In the genomic region with DNA sequence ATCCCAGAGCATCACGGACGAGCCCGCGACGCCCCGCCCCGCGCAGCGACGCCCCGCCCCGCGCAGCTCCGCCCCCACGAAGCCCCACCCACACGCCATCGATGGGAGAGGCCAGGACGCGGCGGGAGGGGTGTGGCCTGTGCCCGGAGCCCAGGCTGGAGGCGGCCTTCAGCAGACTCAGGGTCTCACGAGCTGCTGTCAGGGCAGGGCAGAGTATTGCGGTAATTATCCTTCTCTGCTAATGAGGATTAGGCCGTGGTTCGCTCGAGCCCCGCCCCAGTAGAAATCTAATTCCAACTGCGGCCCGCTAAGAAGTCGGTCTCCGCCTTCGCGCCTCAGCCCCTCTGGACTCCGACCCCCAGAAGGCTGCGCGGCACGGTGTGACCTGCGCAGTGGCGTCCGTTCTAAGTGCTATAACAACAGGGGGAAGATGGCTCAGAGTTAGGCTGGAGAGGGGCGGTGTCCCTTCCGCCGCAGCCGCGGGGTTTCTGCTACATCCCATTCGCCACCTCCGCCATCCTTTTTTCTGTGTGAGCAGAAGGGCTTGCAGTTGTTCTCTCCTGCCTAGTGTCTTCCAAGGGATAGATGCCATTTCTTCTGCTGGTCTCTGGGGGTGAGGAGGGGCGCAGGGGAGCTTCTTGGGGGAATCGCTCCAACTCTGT, we compare ENCODE assay signal across 8 cellular contexts. TPM values are rescaled to one million over a fixed set of nuclear protein-coding genes. Genes with fewer than 3 reads are reported as not detected.
DNase-seq lines count a peak whose midpoint lies in the region; ATAC-seq and TF ChIP-seq lines count a peak whose summit lies in the region.

No MANE protein-coding gene starts in this region.

- peak overlapping the region; percentile 84 for H3K4me3 ChIP-seq in choroid plexus epithelial cell (ENCODE audit: low read depth, low read length)

- TF ChIP-seq CTCF in choroid plexus epithelial cell (conservative IDR thresholded peaks at IDR 0.05; ENCODE audit: low read depth, low read length) = no peak

- peak; percentile 95 for ATAC-seq in HG03432 (IDR thresholded peaks at IDR 0.05; ENCODE audit: unreplicated experiment)

- DNase-seq in Ammon's horn (ENCODE audit: low spot score) = peak; percentile 98
- DNase-seq in NCI-H460 (ENCODE audit: extremely low read depth, low read depth) = peak; percentile 92
- DNase-seq in activated CD4-positive, alpha-beta T cell treated with anti-CD3 and anti-CD28 coated beads for 24 hours (ENCODE audit: low read depth in 2 of 2) = peak; percentile 84 to 88
- DNase-seq in choroid plexus epithelial cell (ENCODE audit: low read depth) = peak; percentile 97
- peak; percentile 96 for DNase-seq in kidney tubule cell (ENCODE audit: low spot score)
- peak; percentile 76 to 90 for DNase-seq in stimulated activated CD4-positive, alpha-beta T cell treated with anti-CD3 and anti-CD28 coated beads, Interleukin-1b, Interleukin-23, amount 100 ng/mL, for 1 hour (ENCODE audit: low read depth in 2 of 2)

- peak; percentile 49 for TF ChIP-seq POLR2A in GM19193 (IDR thresholded peaks at IDR 0.05; ENCODE audit: extremely low read depth, insufficient read depth, insufficient read length)

RNA-seq across cellular contexts. Expression of a gene that starts 0.3 kb away (rescaled TPM):
- 67.1 and 76.5 TPM in 2 replicates for total RNA-seq in NCI-H460 (2014; rRNA removed; shearing (Covaris generic))
- 54.4 and 63.0 TPM in 2 replicates for polyA plus RNA-seq in NCI-H460 (2014; cell fraction: nucleus; rRNA removed)

RNA-seq across cellular contexts. Expression of a gene that starts 46.3 kb away (rescaled TPM):
- 35.7 and 35.8 TPM in 2 replicates for total RNA-seq in NCI-H460 (2014; rRNA removed; shearing (Covaris generic))
- polyA plus RNA-seq in NCI-H460 (2014; cell fraction: nucleus; rRNA removed) = 5.4 and 12.1 TPM in 2 replicates

Comparison
In these comparisons a context has a peak if more than half of its experiments do, and no peak if none do; other contexts are left out.
1. Peak in every context shown above with its lines: DNase-seq, ATAC-seq and H3K4me3 ChIP-seq.